1 cellular context compared by ENCODE assay signal in the genomic region with DNA sequence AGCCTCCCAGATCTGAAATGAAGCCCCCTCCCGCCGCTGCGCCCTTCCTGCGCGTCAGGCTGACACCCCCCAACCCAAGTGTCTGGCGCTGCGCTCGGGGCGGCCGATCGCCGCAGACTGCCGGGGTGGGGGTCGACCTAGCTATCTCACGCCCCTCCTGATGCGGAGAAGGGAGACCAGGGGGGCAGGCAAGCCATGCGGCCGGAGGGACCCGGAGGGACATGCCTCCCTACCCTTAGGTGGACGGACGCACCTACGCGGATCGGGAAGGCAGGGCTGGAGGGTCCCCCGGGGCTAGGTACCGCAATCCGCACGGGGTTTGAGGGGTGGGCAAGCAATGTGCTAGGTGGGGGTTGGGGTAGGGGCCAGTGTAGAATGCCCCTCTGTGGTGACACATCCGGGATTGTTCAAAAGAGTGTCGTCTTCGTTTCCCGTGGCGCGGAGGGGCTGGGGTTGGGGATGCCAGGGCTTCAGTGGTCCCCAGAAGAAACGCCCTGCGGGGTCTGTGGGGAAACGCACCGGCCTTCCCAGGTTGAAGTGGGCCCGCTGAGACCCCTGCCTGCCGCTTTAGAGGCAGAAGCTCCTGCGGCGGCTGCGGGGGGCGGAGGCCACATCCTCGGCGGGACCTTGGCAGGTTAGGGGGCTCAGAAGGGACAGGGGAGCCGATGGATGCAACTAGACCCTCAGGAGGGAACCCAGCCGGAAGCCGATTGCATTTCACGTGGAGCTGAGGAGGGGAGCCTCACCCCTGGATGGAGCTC.
TF ChIP-seq lines count a peak whose summit lies in the region.

No MANE protein-coding gene starts in this region.

TF ChIP-seq in A549, 52 proteins besides CTCF, POLR2A, EP300 and RAD21 (continued from another document):
- TF ChIP-seq BCL3 (IDR thresholded peaks at IDR 0.05) (no peak), ZFP36 (IDR thresholded peaks at IDR 0.05; ENCODE audit: borderline replicate concordance, partially characterized antibody) (no peak), TFCP2L1 (CRISPR knock-in tag; IDR thresholded peaks at IDR 0.05) (no peak), GATA3 (IDR thresholded peaks at IDR 0.05; ENCODE audit: borderline replicate concordance) (no peak), MAZ (IDR thresholded peaks at IDR 0.05; ENCODE audit: borderline replicate concordance, low read depth, low read length) (no peak), RFX5 (IDR thresholded peaks at IDR 0.05) (no peak), EHF (CRISPR knock-in tag; IDR thresholded peaks at IDR 0.05) (no peak), CHD2 (IDR thresholded peaks at IDR 0.05; ENCODE audit: low read length, partially characterized antibody) (no peak), ZSCAN20 (CRISPR knock-in tag; IDR thresholded peaks at IDR 0.05) (no peak), NR3C1 (IDR thresholded peaks at IDR 0.05) (no peak)
